1 cellular context compared by ENCODE assay signal in genomic region chr1:84869750-84870149, GRCh38.
TF ChIP-seq lines count a peak whose summit lies in the region.

No MANE protein-coding gene starts in this region.

TF ChIP-seq in SK-N-SH, 30 proteins besides CTCF, POLR2A, EP300 and RAD21 (continued from another document):
- TF ChIP-seq USF1 (IDR thresholded peaks at IDR 0.05; ENCODE audit: borderline replicate concordance, low read depth): no peak
- no peak for TF ChIP-seq PBX3 (IDR thresholded peaks at IDR 0.05)
- TF ChIP-seq SMC3 (IDR thresholded peaks at IDR 0.05; ENCODE audit: low read depth, low read length): no peak
- no peak for TF ChIP-seq EZH2phosphoT487 (IDR thresholded peaks at IDR 0.05; ENCODE audit: borderline replicate concordance, low read depth)
- TF ChIP-seq NRF1 (IDR thresholded peaks at IDR 0.05; ENCODE audit: low read depth, low read length): no peak
